In genomic region chr5:149913449-149914419, GRCh38 we compare ENCODE assay signal across 18 cellular contexts. TPM values are rescaled to one million over a fixed set of nuclear protein-coding genes. Genes with fewer than 3 reads are reported as not detected.
DNase-seq lines count a peak whose midpoint lies in the region; ATAC-seq and TF ChIP-seq lines count a peak whose summit lies in the region.
"Had no signal": no experiment of that assay in that cellular context is flagged by ENCODE, and none has a peak within 500 bp of the region (broad histone marks: within the 10 kb centered on the region; RNA-seq: fewer than 3 reads in every experiment).

No MANE protein-coding gene starts in this region.

- H3K4me3 Mint-ChIP-seq in chondrocyte (ENCODE audit: unreplicated experiment) (no peak overlapping the region), nephron progenitor cell (no peak overlapping the region)
- H3K4me3 Mint-ChIP-seq: naive B cell; stimulated activated naive CD8-positive, alpha-beta T cell treated with anti-CD3 and anti-CD28 coated beads, Interleukin-15, amount 100 ng/mL, for 72 hours had no signal

- H3K4me1 Mint-ChIP-seq in chondrocyte (ENCODE audit: low read depth), result peaks cover 48% of the 10 kb centered on the region
- peaks cover 29% of the 10 kb centered on the region for H3K4me1 Mint-ChIP-seq in nephron progenitor cell

- H3K36me3 Mint-ChIP-seq in chondrocyte (ENCODE audit: low read depth), result no peaks in the 10 kb centered on the region
- H3K36me3 Mint-ChIP-seq in nephron progenitor cell (ENCODE audit: low read depth), result no peaks in the 10 kb centered on the region
- H3K36me3 Mint-ChIP-seq: naive B cell had no signal

- intact Hi-C loops in heart left ventricle (cut with DNase I), result no loop called here

- H3K9me3 ChIP-seq in heart left ventricle, result no peaks in the 10 kb centered on the region
- H3K9me3 ChIP-seq: BE2C had no signal

- no peak for TF ChIP-seq CTCF in chondrocyte (IDR thresholded peaks at IDR 0.05)
- TF ChIP-seq CTCF in nephron progenitor cell (IDR thresholded peaks at IDR 0.05), result no peak
- no peak for TF ChIP-seq CTCF in heart left ventricle (IDR thresholded peaks at IDR 0.05)

- ATAC-seq in heart left ventricle, result no peak
- ATAC-seq in HG02759 (IDR thresholded peaks at IDR 0.05; ENCODE audit: unreplicated experiment), result no peak
- ATAC-seq: sciatic nerve; stimulated activated naive CD8-positive, alpha-beta T cell treated with anti-CD3 and anti-CD28 coated beads, Interleukin-15, amount 100 ng/mL, for 72 hours had no signal

- 73 to 89% (median 83%) methylated on average over 7 of the region's 7 CpGs for WGBS in heart left ventricle, 4 donors

- peak overlapping the region; percentile 86 for H3K27ac Mint-ChIP-seq in chondrocyte (ENCODE audit: unreplicated experiment)
- H3K27ac Mint-ChIP-seq in nephron progenitor cell, result peak overlapping the region; percentile 44
- H3K27ac Mint-ChIP-seq: stimulated activated naive CD8-positive, alpha-beta T cell treated with anti-CD3 and anti-CD28 coated beads, Interleukin-15, amount 100 ng/mL, for 72 hours had no signal

- DNase-seq in ELR (ENCODE audit: low read depth) (peak; percentile 13), Kasumi-1 (lab: John Stamatoyannopoulos, UW) (peak; percentile 30 to 37), chondrocyte (ENCODE audit: low spot score) (no peak), nephron progenitor cell (no peak), heart left ventricle (no peak), NCI-H1092 (lab: John Stamatoyannopoulos, UW) (no peak), cerebellum (ENCODE audit: low spot score) (no peak)
- DNase-seq: activated CD4-positive, CD25-positive, alpha-beta regulatory T cell treated with anti-CD3 and anti-CD28 coated beads, Interleukin-2, amount 50 U/mL, for 72 hours; activated T-cell treated with anti-CD3 and anti-CD28 coated beads, Interleukin-2, amount 50 U/mL, for 48 hours; aorta; BE2C; islet precursor cell; naive B cell; stimulated activated naive CD8-positive, alpha-beta T cell treated with anti-CD3 and anti-CD28 coated beads, Interleukin-15, amount 100 ng/mL, for 72 hours had no signal

- H3K9me3 Mint-ChIP-seq in chondrocyte (ENCODE audit: low read depth) (no peaks in the 10 kb centered on the region), nephron progenitor cell (no peaks in the 10 kb centered on the region)
- H3K9me3 Mint-ChIP-seq: stimulated activated naive CD8-positive, alpha-beta T cell treated with anti-CD3 and anti-CD28 coated beads, Interleukin-15, amount 100 ng/mL, for 72 hours had no signal

- H3K27ac ChIP-seq in heart left ventricle, result no peak overlapping the region

- H3K27me3 ChIP-seq in heart left ventricle, result no peaks in the 10 kb centered on the region
- H3K27me3 ChIP-seq: BE2C had no signal

- peaks cover 0 to 3% (median 0%) of the 10 kb centered on the region in 12 donors for H3K4me1 ChIP-seq in heart left ventricle
- H3K4me1 ChIP-seq: BE2C had no signal

- TF ChIP-seq POLR2A in heart left ventricle (IDR thresholded peaks at IDR 0.05), result no peak

- H3K27me3 Mint-ChIP-seq in chondrocyte (ENCODE audit: low read depth) (no peaks in the 10 kb centered on the region), nephron progenitor cell (ENCODE audit: low read depth, poor library complexity) (peaks cover 17% of the 10 kb centered on the region)

- no peak overlapping the region for H3K4me3 ChIP-seq in heart left ventricle

- H3K36me3 ChIP-seq in heart left ventricle, result no peaks in the 10 kb centered on the region
- H3K36me3 ChIP-seq: BE2C had no signal

RNA-seq across cellular contexts. Expression of gene PDE6A, which starts 30.9 kb away (rescaled TPM):
- total RNA-seq in chondrocyte, result 0.07 to 0.12 TPM (median 0.08 TPM) in 3 replicates
- under 1 TPM in 8 of 9 donors, not detected in 1; 0.08 to 0.35 (median 0.13) TPM for total RNA-seq in heart left ventricle
- under 1 TPM; 0.04 to 0.08 TPM for polyA plus RNA-seq in heart left ventricle
- not detected for total RNA-seq in cerebellum
- total RNA-seq: aorta, frontal cortex, H1, sciatic nerve had no signal
- polyA plus RNA-seq: H1 had no signal

RNA-seq across cellular contexts. Expression of gene SLC26A2, which starts 46.8 kb away (rescaled TPM):
- total RNA-seq in chondrocyte (46.8 to 63.2 TPM (median 48.1 TPM) in 3 replicates), heart left ventricle (10 to 100 TPM in 1 of 9 donors, 1 to 10 TPM in 8; 3.5 to 14.7 (median 6.8) TPM), cerebellum (20.1 TPM)
- 10 to 100 TPM in 1 of 2 donors, 1 to 10 TPM in 1; 1.5 to 22.1 TPM for polyA plus RNA-seq in heart left ventricle

Comparison
In these comparisons a context has a peak if more than half of its experiments do, and no peak if none do; other contexts are left out.
1. DNase-seq: peak in ELR (single experiment) and Kasumi-1 (2 of 2); none in chondrocyte (single experiment), nephron progenitor cell (single experiment), heart left ventricle (0 of 5), NCI-H1092 (single experiment) and cerebellum (single experiment).